In the genomic region with DNA sequence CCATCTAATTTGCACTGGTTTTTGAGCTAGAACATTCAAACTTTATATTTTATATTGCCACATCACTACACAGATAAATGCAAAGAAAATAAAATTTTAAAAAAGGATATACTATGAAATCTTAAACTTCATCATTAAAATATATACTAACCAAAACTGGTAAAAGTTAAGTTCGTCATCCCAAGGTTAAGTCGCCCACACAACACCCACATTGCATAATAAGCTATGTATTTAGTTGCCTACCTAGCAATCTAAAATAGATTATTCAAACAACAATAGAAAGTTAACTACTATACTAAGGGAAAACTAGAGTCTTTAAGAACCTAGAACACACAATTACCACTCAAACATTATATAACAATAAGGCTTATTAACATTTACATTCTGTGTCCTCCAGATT, we compare ENCODE assay signal across 30 cellular contexts. TPM values are rescaled to one million over a fixed set of nuclear protein-coding genes. Genes with fewer than 3 reads are reported as not detected.
"Had no signal": no experiment of that assay in that cellular context is flagged by ENCODE, and none has a peak within 500 bp of the region (broad histone marks: within the 10 kb centered on the region; RNA-seq: fewer than 3 reads in every experiment).

No MANE protein-coding gene starts in this region.

- H3K4me3 Mint-ChIP-seq: activated B cell treated with CpG ODN at 0.5 μM for 24 hours; activated CD8-positive, alpha-beta T cell treated with anti-CD3 and anti-CD28 coated beads for 36 hours; activated naive CD8-positive, alpha-beta T cell; activated T-cell treated with anti-CD3 and anti-CD28 coated beads, Interleukin-2, amount 50 U/mL, for 4 hours; activated T-helper 17 cell treated with anti-CD3 and anti-CD28 coated beads, Interleukin-2, amount 50 U/mL, for 72 hours; T-helper 1 cell treated with Interleukin-12 subunit alpha and Interleukin-12 subunit beta and Interleukin-4 antibody, amounts not matched to agents 30 μg/mL and 1 μg/mL, for 36 hours had no signal

- DNase-seq: activated B cell treated with CpG ODN at 0.5 μM for 24 hours; activated CD4-positive, alpha-beta T cell treated with anti-CD3 and anti-CD28 coated beads for 48 hours; activated CD4-positive, alpha-beta T cell treated with anti-CD3 and anti-CD28 coated beads, Interleukin-2, amount 50 U/mL, for 1 hour; activated CD4-positive, alpha-beta T cell treated with anti-CD3 and anti-CD28 coated beads, Interleukin-2, amount 50 U/mL, for 48 hours; activated CD8-positive, alpha-beta memory T cell treated with anti-CD3 and anti-CD28 coated beads for 24 hours; activated CD8-positive, alpha-beta T cell treated with anti-CD3 and anti-CD28 coated beads for 36 hours; activated effector memory CD4-positive, alpha-beta T cell treated with Interleukin-2 at 50 U/mL for 16 hours; activated gamma-delta T cell treated with Interleukin-2 at 50 U/mL for 16 hours; activated naive CD4-positive, alpha-beta T cell treated with anti-CD3 and anti-CD28 coated beads, Interleukin-2, amount 50 U/mL, for 16 hours; activated naive CD4-positive, alpha-beta T cell treated with Interleukin-2 at 50 U/mL for 16 hours; activated T-cell treated with anti-CD3 and anti-CD28 coated beads, Interleukin-2, amount 50 U/mL, for 4 hours; amniotic stem cell; anterior cingulate cortex; central memory CD4-positive, alpha-beta T cell; cerebellar nuclear complex; colonic mucosa; effector CD8-positive, alpha-beta T cell; foreskin keratinocyte; T-helper 9 cell; WERI-Rb-1 had no signal

- H3K9me3 Mint-ChIP-seq: activated B cell treated with CpG ODN at 0.5 μM for 24 hours; activated CD8-positive, alpha-beta T cell treated with anti-CD3 and anti-CD28 coated beads for 36 hours; activated T-cell treated with anti-CD3 and anti-CD28 coated beads, Interleukin-2, amount 50 U/mL, for 4 hours; activated T-helper 17 cell treated with anti-CD3 and anti-CD28 coated beads, Interleukin-2, amount 50 U/mL, for 72 hours; brain; T-helper 1 cell treated with Interleukin-12 subunit alpha and Interleukin-12 subunit beta and Interleukin-4 antibody, amounts not matched to agents 30 μg/mL and 1 μg/mL, for 36 hours had no signal

- H3K27me3 ChIP-seq: breast epithelium, cardiac muscle cell, colonic mucosa, foreskin keratinocyte had no signal

- H3K36me3 Mint-ChIP-seq: activated naive CD8-positive, alpha-beta T cell had no signal

- H3K4me1 Mint-ChIP-seq: activated B cell treated with CpG ODN at 0.5 μM for 24 hours; activated T-helper 17 cell treated with anti-CD3 and anti-CD28 coated beads, Interleukin-2, amount 50 U/mL, for 72 hours had no signal

- ATAC-seq: activated CD4-positive, CD25-positive, alpha-beta regulatory T cell treated with anti-CD3 and anti-CD28 coated beads, Interleukin-2, amount 50 U/mL, for 24 hours; activated CD8-positive, alpha-beta T cell treated with anti-CD3 and anti-CD28 coated beads for 36 hours; activated T-cell treated with anti-CD3 and anti-CD28 coated beads, Interleukin-2, amount 50 U/mL, for 4 hours; activated T-helper 17 cell treated with anti-CD3 and anti-CD28 coated beads, Interleukin-2, amount 50 U/mL, for 72 hours; esophagus mucosa; foreskin keratinocyte; gastroesophageal sphincter had no signal

- H3K27ac Mint-ChIP-seq: activated B cell treated with CpG ODN at 0.5 μM for 24 hours; activated CD8-positive, alpha-beta T cell treated with anti-CD3 and anti-CD28 coated beads for 36 hours; activated naive CD8-positive, alpha-beta T cell; activated T-helper 17 cell treated with anti-CD3 and anti-CD28 coated beads, Interleukin-2, amount 50 U/mL, for 72 hours; T-helper 1 cell treated with Interleukin-12 subunit alpha and Interleukin-12 subunit beta and Interleukin-4 antibody, amounts not matched to agents 30 μg/mL and 1 μg/mL, for 36 hours had no signal

- H3K4me1 ChIP-seq: breast epithelium, colonic mucosa, foreskin keratinocyte had no signal

- H3K27ac ChIP-seq: breast epithelium, cardiac muscle cell, colonic mucosa, foreskin keratinocyte, gastroesophageal sphincter, WERI-Rb-1 had no signal

- H3K9me3 ChIP-seq: breast epithelium, colonic mucosa, gastroesophageal sphincter had no signal

- H3K4me3 ChIP-seq: breast epithelium, cardiac muscle cell, colonic mucosa, gastroesophageal sphincter had no signal

- H3K36me3 ChIP-seq: breast epithelium, cardiac muscle cell, colonic mucosa, gastroesophageal sphincter, WERI-Rb-1 had no signal

- H3K27me3 Mint-ChIP-seq: activated T-helper 17 cell treated with anti-CD3 and anti-CD28 coated beads, Interleukin-2, amount 50 U/mL, for 72 hours; brain had no signal

RNA-seq across cellular contexts. Expression of gene PDE10A, which starts 24.5 kb away (rescaled TPM):
- total RNA-seq: activated B cell treated with CpG ODN at 0.5 μM for 24 hours; activated CD8-positive, alpha-beta T cell treated with anti-CD3 and anti-CD28 coated beads for 36 hours; activated T-helper 17 cell treated with anti-CD3 and anti-CD28 coated beads, Interleukin-2, amount 50 U/mL, for 72 hours; foreskin keratinocyte; T-helper 2 cell treated with Interferon-gamma antibody and Interleukin-4, amounts not matched to agents 100 ng/mL and 5 ng/mL, for 36 hours had no signal
